In genomic region chr11:97332271-97332670, GRCh38 we compare ENCODE assay signal across 1 cellular context.
TF ChIP-seq lines count a peak whose summit lies in the region.

No MANE protein-coding gene starts in this region.

TF ChIP-seq in GM23338, 12 proteins besides CTCF, POLR2A, EP300 and RAD21 (continued from another document):
- TF ChIP-seq, protein P1, sequence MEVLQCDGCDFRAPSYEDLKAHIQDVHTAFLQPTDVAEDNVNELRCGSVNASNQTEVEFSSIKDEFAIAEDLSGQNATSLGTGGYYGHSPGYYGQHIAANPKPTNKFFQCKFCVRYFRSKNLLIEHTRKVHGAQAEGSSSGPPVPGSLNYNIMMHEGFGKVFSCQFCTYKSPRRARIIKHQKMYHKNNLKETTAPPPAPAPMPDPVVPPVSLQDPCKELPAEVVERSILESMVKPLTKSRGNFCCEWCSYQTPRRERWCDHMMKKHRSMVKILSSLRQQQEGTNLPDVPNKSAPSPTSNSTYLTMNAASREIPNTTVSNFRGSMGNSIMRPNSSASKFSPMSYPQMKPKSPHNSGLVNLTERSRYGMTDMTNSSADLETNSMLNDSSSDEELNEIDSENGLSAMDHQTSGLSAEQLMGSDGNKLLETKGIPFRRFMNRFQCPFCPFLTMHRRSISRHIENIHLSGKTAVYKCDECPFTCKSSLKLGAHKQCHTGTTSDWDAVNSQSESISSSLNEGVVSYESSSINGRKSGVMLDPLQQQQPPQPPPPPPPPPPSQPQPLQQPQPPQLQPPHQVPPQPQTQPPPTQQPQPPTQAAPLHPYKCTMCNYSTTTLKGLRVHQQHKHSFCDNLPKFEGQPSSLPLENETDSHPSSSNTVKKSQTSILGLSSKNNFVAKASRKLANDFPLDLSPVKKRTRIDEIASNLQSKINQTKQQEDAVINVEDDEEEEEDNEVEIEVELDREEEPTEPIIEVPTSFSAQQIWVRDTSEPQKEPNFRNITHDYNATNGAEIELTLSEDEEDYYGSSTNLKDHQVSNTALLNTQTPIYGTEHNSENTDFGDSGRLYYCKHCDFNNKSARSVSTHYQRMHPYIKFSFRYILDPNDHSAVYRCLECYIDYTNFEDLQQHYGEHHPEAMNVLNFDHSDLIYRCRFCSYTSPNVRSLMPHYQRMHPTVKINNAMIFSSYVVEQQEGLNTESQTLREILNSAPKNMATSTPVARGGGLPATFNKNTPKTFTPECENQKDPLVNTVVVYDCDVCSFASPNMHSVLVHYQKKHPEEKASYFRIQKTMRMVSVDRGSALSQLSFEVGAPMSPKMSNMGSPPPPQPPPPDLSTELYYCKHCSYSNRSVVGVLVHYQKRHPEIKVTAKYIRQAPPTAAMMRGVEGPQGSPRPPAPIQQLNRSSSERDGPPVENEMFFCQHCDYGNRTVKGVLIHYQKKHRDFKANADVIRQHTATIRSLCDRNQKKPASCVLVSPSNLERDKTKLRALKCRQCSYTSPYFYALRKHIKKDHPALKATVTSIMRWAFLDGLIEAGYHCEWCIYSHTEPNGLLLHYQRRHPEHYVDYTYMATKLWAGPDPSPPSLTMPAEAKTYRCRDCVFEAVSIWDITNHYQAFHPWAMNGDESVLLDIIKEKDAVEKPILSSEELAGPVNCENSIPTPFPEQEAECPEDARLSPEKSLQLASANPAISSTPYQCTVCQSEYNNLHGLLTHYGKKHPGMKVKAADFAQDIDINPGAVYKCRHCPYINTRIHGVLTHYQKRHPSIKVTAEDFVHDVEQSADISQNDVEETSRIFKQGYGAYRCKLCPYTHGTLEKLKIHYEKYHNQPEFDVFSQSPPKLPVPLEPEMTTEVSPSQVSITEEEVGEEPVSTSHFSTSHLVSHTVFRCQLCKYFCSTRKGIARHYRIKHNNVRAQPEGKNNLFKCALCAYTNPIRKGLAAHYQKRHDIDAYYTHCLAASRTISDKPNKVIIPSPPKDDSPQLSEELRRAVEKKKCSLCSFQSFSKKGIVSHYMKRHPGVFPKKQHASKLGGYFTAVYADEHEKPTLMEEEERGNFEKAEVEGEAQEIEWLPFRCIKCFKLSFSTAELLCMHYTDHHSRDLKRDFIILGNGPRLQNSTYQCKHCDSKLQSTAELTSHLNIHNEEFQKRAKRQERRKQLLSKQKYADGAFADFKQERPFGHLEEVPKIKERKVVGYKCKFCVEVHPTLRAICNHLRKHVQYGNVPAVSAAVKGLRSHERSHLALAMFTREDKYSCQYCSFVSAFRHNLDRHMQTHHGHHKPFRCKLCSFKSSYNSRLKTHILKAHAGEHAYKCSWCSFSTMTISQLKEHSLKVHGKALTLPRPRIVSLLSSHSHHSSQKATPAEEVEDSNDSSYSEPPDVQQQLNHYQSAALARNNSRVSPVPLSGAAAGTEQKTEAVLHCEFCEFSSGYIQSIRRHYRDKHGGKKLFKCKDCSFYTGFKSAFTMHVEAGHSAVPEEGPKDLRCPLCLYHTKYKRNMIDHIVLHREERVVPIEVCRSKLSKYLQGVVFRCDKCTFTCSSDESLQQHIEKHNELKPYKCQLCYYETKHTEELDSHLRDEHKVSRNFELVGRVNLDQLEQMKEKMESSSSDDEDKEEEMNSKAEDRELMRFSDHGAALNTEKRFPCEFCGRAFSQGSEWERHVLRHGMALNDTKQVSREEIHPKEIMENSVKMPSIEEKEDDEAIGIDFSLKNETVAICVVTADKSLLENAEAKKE (CRISPR knock-in tag; IDR thresholded peaks at IDR 0.05): no peak
- TF ChIP-seq ZNF114 (CRISPR knock-in tag; IDR thresholded peaks at IDR 0.05): no peak
- no peak for TF ChIP-seq STAT1 (IDR thresholded peaks at IDR 0.05; ENCODE audit: unreplicated experiment)
- TF ChIP-seq POLR2AphosphoS5 (IDR thresholded peaks at IDR 0.05; ENCODE audit: low read depth): no peak
- no peak for TF ChIP-seq CREB1 (CRISPR knock-in tag; IDR thresholded peaks at IDR 0.05; ENCODE audit: low read depth)
- TF ChIP-seq ZNF331 (CRISPR knock-in tag; IDR thresholded peaks at IDR 0.05; ENCODE audit: low read depth): no peak
